14 cellular contexts compared by ENCODE assay signal in genomic region chr12:52976574-52977071, GRCh38. TPM values are rescaled to one million over a fixed set of nuclear protein-coding genes. Genes with fewer than 3 reads are reported as not detected.
DNase-seq lines count a peak whose midpoint lies in the region; FAIRE-seq and TF ChIP-seq lines count a peak whose summit lies in the region.
"Had no signal": no experiment of that assay in that cellular context is flagged by ENCODE, and none has a peak within 500 bp of the region (broad histone marks: within the 10 kb centered on the region; RNA-seq: fewer than 3 reads in every experiment).

No MANE protein-coding gene starts in this region.

- peak overlapping the region; percentile 89 to 94 (median 92) for H3K27ac Mint-ChIP-seq in nephron
- H3K27ac Mint-ChIP-seq: activated CD4-positive, alpha-beta memory T cell treated with anti-CD3 and anti-CD28 coated beads, Interleukin-2, amount 10 ng/mL, durations not matched to agents 7 days and 5 days; memory B cell had no signal

- intact Hi-C loops in kidney (cut with DNase I): no loop called here

- no peak overlapping the region for H3K4me3 ChIP-seq in AG09309 (ENCODE audit: control insufficient read depth, low read depth, low read length)
- H3K4me3 ChIP-seq in HUES48 (ENCODE audit: low read depth, low read length): no peak overlapping the region
- no peak overlapping the region for H3K4me3 ChIP-seq in brain microvascular endothelial cell (ENCODE audit: low read depth, low read length)
- no peak overlapping the region for H3K4me3 ChIP-seq in kidney (ENCODE audit: low read length in 2 of 2)
- H3K4me3 ChIP-seq in coronary artery: no peak overlapping the region
- H3K4me3 ChIP-seq: transverse colon had no signal

- peak overlapping the region in 1 of 3 experiments; percentile 18 for H3K4me3 Mint-ChIP-seq in nephron
- H3K4me3 Mint-ChIP-seq: activated CD4-positive, alpha-beta memory T cell treated with anti-CD3 and anti-CD28 coated beads, Interleukin-2, amount 10 ng/mL, durations not matched to agents 7 days and 5 days; memory B cell had no signal

- H3K36me3 ChIP-seq in HUES48 (ENCODE audit: control insufficient read depth, insufficient read depth, low read length) (no peaks in the 10 kb centered on the region), brain microvascular endothelial cell (replicated peaks) (no peaks in the 10 kb centered on the region), kidney (ENCODE audit: control insufficient read depth in 1 of 2, insufficient read depth in 2 of 2, low read length in 2 of 2) (no peaks in the 10 kb centered on the region)
- H3K36me3 ChIP-seq: transverse colon had no signal

- DNase-seq in AG09309 (ENCODE audit: low read depth) (peak; percentile 25), brain microvascular endothelial cell (peak; percentile 13), kidney (no peak), NOMO-1 (lab: John Stamatoyannopoulos, UW; ENCODE audit: unreplicated experiment in 2 of 2) (no peak), coronary artery (ENCODE audit: low spot score) (no peak)
- DNase-seq in central memory CD4-positive, alpha-beta T cell: no peak
- DNase-seq: activated CD4-positive, alpha-beta memory T cell treated with anti-CD3 and anti-CD28 coated beads, Interleukin-2, amount 10 ng/mL, durations not matched to agents 7 days and 5 days; activated gamma-delta T cell treated with Interleukin-2 at 50 U/mL for 16 hours; DMS79; stimulated activated CD8-positive, alpha-beta memory T cell treated with anti-CD3 and anti-CD28 coated beads, Interleukin-4, amount 100 ng/mL, for 48 hours had no signal

- H3K27me3 ChIP-seq in HUES48 (ENCODE audit: control insufficient read depth, insufficient read depth, low read length): no peaks in the 10 kb centered on the region
- no peaks in the 10 kb centered on the region for H3K27me3 ChIP-seq in brain microvascular endothelial cell (replicated peaks)
- H3K27me3 ChIP-seq: transverse colon had no signal

- no peaks in the 10 kb centered on the region for H3K9me3 ChIP-seq in HUES48 (ENCODE audit: control insufficient read depth, insufficient read depth, low read length)
- H3K9me3 ChIP-seq in kidney (ENCODE audit: control insufficient read depth in 1 of 2, low read length in 2 of 2): no peaks in the 10 kb centered on the region
- H3K9me3 ChIP-seq: transverse colon had no signal

- FAIRE-seq in kidney (lab: Jason Lieb, UNC): no peak

- H3K27ac ChIP-seq in HUES48 (ENCODE audit: low read depth, low read length): peak overlapping the region; percentile 46
- no peak overlapping the region for H3K27ac ChIP-seq in brain microvascular endothelial cell
- H3K27ac ChIP-seq in kidney (ENCODE audit: low read depth in 2 of 2, low read length in 2 of 2): no peak overlapping the region
- no peak overlapping the region for H3K27ac ChIP-seq in coronary artery
- H3K27ac ChIP-seq: transverse colon had no signal

- H3K36me3 Mint-ChIP-seq in nephron (ENCODE audit: low read depth): no peaks in the 10 kb centered on the region
- H3K36me3 Mint-ChIP-seq: memory B cell had no signal

- in situ Hi-C loops in brain microvascular endothelial cell (cut with HindIII; ENCODE audit: low pct_ligation_motif_present, low sequenced_read_pairs): loop anchor here (10.0 kb wide), 1 partner anchor 82 kb away; no protein-coding TSS in a partner anchor

- H3K4me1 ChIP-seq in HUES48 (ENCODE audit: control insufficient read depth, insufficient read depth, low read length) (peaks cover 4% of the 10 kb centered on the region), kidney (ENCODE audit: control insufficient read depth in 1 of 2, insufficient read depth in 1 of 2, low read depth in 1 of 2, low read length in 2 of 2) (peaks cover 0 to 11% of the 10 kb centered on the region in 2 donors)

- TF ChIP-seq CTCF in AG09309 (IDR thresholded peaks at IDR 0.05; ENCODE audit: control insufficient read depth, insufficient read depth, low read depth, low read length, missing control alignments): no peak
- TF ChIP-seq CTCF in brain microvascular endothelial cell (IDR thresholded peaks at IDR 0.05; ENCODE audit: low read depth, low read length, missing control alignments): no peak
- TF ChIP-seq CTCF in nephron (IDR thresholded peaks at IDR 0.05; ENCODE audit: unreplicated experiment in 3 of 3): no peak
- TF ChIP-seq CTCF in kidney (IDR thresholded peaks at IDR 0.05; ENCODE audit: borderline replicate concordance, extremely low read depth, insufficient read depth): no peak
- no peak for TF ChIP-seq CTCF in coronary artery (IDR thresholded peaks at IDR 0.05)

- peaks cover 17% of the 10 kb centered on the region for H3K27me3 Mint-ChIP-seq in nephron (ENCODE audit: low read depth)

- no peak overlapping the region for H3K9ac ChIP-seq in HUES48 (ENCODE audit: low read depth, low read length)
- H3K9ac ChIP-seq in kidney (ENCODE audit: low read length in 2 of 2): no peak overlapping the region

- H3K4me1 Mint-ChIP-seq in nephron: peaks cover 55% of the 10 kb centered on the region

- H3K9me3 Mint-ChIP-seq in nephron: no peaks in the 10 kb centered on the region
- H3K9me3 Mint-ChIP-seq: activated CD4-positive, alpha-beta memory T cell treated with anti-CD3 and anti-CD28 coated beads, Interleukin-2, amount 10 ng/mL, durations not matched to agents 7 days and 5 days; memory B cell had no signal

RNA-seq across cellular contexts. Expression of gene KRT18, which starts 27.7 kb away (rescaled TPM):
- total RNA-seq in kidney: 386 TPM
- polyA plus RNA-seq in kidney (ENCODE audit: insufficient read depth, low read depth, low replicate concordance): 245 TPM

RNA-seq across cellular contexts. Expression of gene EIF4B, which starts 29.6 kb away (rescaled TPM):
- 417 TPM for total RNA-seq in kidney
- 114 TPM for polyA plus RNA-seq in kidney (ENCODE audit: insufficient read depth, low read depth, low replicate concordance)

Comparison
In these comparisons a context has a peak if more than half of its experiments do, and no peak if none do; other contexts are left out.
1. DNase-seq: peak in AG09309 (single experiment) and brain microvascular endothelial cell (single experiment); none in kidney (single experiment), NOMO-1 (0 of 2), coronary artery (single experiment) and central memory CD4-positive, alpha-beta T cell (single experiment).